1 cellular context compared by ENCODE assay signal in the genomic region with DNA sequence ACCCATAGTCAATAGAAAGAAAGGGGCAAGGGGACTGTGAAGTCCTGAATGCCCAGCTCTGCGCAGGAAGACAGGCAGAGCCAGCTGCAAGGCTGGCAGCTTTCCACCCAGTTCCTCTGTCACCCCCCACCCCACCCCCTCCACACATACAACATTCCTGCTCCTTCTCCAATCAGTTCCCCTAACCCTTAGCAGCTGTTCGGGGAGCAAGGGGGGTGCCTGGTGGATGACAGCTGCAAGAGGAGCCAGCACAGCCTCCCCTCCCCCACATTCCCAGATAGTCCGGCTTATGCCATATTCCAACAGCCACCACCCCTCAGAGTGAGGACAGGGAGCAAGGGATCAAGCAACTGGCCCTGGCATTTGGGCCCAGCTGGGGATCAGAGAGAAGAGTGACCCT.
TF ChIP-seq lines count a peak whose summit lies in the region.

No MANE protein-coding gene starts in this region.

TF ChIP-seq in GM23338, 12 proteins besides CTCF, POLR2A, EP300 and RAD21 (continued from another document):
- TF ChIP-seq, protein P1, sequence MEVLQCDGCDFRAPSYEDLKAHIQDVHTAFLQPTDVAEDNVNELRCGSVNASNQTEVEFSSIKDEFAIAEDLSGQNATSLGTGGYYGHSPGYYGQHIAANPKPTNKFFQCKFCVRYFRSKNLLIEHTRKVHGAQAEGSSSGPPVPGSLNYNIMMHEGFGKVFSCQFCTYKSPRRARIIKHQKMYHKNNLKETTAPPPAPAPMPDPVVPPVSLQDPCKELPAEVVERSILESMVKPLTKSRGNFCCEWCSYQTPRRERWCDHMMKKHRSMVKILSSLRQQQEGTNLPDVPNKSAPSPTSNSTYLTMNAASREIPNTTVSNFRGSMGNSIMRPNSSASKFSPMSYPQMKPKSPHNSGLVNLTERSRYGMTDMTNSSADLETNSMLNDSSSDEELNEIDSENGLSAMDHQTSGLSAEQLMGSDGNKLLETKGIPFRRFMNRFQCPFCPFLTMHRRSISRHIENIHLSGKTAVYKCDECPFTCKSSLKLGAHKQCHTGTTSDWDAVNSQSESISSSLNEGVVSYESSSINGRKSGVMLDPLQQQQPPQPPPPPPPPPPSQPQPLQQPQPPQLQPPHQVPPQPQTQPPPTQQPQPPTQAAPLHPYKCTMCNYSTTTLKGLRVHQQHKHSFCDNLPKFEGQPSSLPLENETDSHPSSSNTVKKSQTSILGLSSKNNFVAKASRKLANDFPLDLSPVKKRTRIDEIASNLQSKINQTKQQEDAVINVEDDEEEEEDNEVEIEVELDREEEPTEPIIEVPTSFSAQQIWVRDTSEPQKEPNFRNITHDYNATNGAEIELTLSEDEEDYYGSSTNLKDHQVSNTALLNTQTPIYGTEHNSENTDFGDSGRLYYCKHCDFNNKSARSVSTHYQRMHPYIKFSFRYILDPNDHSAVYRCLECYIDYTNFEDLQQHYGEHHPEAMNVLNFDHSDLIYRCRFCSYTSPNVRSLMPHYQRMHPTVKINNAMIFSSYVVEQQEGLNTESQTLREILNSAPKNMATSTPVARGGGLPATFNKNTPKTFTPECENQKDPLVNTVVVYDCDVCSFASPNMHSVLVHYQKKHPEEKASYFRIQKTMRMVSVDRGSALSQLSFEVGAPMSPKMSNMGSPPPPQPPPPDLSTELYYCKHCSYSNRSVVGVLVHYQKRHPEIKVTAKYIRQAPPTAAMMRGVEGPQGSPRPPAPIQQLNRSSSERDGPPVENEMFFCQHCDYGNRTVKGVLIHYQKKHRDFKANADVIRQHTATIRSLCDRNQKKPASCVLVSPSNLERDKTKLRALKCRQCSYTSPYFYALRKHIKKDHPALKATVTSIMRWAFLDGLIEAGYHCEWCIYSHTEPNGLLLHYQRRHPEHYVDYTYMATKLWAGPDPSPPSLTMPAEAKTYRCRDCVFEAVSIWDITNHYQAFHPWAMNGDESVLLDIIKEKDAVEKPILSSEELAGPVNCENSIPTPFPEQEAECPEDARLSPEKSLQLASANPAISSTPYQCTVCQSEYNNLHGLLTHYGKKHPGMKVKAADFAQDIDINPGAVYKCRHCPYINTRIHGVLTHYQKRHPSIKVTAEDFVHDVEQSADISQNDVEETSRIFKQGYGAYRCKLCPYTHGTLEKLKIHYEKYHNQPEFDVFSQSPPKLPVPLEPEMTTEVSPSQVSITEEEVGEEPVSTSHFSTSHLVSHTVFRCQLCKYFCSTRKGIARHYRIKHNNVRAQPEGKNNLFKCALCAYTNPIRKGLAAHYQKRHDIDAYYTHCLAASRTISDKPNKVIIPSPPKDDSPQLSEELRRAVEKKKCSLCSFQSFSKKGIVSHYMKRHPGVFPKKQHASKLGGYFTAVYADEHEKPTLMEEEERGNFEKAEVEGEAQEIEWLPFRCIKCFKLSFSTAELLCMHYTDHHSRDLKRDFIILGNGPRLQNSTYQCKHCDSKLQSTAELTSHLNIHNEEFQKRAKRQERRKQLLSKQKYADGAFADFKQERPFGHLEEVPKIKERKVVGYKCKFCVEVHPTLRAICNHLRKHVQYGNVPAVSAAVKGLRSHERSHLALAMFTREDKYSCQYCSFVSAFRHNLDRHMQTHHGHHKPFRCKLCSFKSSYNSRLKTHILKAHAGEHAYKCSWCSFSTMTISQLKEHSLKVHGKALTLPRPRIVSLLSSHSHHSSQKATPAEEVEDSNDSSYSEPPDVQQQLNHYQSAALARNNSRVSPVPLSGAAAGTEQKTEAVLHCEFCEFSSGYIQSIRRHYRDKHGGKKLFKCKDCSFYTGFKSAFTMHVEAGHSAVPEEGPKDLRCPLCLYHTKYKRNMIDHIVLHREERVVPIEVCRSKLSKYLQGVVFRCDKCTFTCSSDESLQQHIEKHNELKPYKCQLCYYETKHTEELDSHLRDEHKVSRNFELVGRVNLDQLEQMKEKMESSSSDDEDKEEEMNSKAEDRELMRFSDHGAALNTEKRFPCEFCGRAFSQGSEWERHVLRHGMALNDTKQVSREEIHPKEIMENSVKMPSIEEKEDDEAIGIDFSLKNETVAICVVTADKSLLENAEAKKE (CRISPR knock-in tag; IDR thresholded peaks at IDR 0.05), result no peak
- TF ChIP-seq, protein P2, sequence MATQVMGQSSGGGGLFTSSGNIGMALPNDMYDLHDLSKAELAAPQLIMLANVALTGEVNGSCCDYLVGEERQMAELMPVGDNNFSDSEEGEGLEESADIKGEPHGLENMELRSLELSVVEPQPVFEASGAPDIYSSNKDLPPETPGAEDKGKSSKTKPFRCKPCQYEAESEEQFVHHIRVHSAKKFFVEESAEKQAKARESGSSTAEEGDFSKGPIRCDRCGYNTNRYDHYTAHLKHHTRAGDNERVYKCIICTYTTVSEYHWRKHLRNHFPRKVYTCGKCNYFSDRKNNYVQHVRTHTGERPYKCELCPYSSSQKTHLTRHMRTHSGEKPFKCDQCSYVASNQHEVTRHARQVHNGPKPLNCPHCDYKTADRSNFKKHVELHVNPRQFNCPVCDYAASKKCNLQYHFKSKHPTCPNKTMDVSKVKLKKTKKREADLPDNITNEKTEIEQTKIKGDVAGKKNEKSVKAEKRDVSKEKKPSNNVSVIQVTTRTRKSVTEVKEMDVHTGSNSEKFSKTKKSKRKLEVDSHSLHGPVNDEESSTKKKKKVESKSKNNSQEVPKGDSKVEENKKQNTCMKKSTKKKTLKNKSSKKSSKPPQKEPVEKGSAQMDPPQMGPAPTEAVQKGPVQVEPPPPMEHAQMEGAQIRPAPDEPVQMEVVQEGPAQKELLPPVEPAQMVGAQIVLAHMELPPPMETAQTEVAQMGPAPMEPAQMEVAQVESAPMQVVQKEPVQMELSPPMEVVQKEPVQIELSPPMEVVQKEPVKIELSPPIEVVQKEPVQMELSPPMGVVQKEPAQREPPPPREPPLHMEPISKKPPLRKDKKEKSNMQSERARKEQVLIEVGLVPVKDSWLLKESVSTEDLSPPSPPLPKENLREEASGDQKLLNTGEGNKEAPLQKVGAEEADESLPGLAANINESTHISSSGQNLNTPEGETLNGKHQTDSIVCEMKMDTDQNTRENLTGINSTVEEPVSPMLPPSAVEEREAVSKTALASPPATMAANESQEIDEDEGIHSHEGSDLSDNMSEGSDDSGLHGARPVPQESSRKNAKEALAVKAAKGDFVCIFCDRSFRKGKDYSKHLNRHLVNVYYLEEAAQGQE (IDR thresholded peaks at IDR 0.05; ENCODE audit: unreplicated experiment), result no peak
- no peak for TF ChIP-seq EZH2 (IDR thresholded peaks at IDR 0.05; ENCODE audit: low read depth, unreplicated experiment)
- TF ChIP-seq JUNB (IDR thresholded peaks at IDR 0.05; ENCODE audit: unreplicated experiment), result no peak
- TF ChIP-seq, protein P3, sequence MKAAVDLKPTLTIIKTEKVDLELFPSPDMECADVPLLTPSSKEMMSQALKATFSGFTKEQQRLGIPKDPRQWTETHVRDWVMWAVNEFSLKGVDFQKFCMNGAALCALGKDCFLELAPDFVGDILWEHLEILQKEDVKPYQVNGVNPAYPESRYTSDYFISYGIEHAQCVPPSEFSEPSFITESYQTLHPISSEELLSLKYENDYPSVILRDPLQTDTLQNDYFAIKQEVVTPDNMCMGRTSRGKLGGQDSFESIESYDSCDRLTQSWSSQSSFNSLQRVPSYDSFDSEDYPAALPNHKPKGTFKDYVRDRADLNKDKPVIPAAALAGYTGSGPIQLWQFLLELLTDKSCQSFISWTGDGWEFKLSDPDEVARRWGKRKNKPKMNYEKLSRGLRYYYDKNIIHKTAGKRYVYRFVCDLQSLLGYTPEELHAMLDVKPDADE (IDR thresholded peaks at IDR 0.05), result no peak
- TF ChIP-seq NANOG (IDR thresholded peaks at IDR 0.05; ENCODE audit: borderline replicate concordance), result no peak
- TF ChIP-seq ZNF331 (CRISPR knock-in tag; IDR thresholded peaks at IDR 0.05; ENCODE audit: low read depth), result no peak
- TF ChIP-seq STAT1 (IDR thresholded peaks at IDR 0.05; ENCODE audit: unreplicated experiment), result no peak
- no peak for TF ChIP-seq EZH2phosphoT487 (IDR thresholded peaks at IDR 0.05; ENCODE audit: unreplicated experiment)
- TF ChIP-seq CREB1 (CRISPR knock-in tag; IDR thresholded peaks at IDR 0.05; ENCODE audit: low read depth), result no peak
- no peak for TF ChIP-seq POLR2AphosphoS5 (IDR thresholded peaks at IDR 0.05; ENCODE audit: low read depth)
TF ChIP-seq in GM23338: peak in this region for 0.
